22 cellular contexts compared by ENCODE assay signal in genomic region chr6:71879016-71879415, GRCh38. TPM values are rescaled to one million over a fixed set of nuclear protein-coding genes. Genes with fewer than 3 reads are reported as not detected.
"Had no signal": no experiment of that assay in that cellular context is flagged by ENCODE, and none has a peak within 500 bp of the region (broad histone marks: within the 10 kb centered on the region; RNA-seq: fewer than 3 reads in every experiment).

No MANE protein-coding gene starts in this region.

- H3K4me1 ChIP-seq: breast epithelium, right atrium auricular region, suprapubic skin had no signal

- DNase-seq: activated CD4-positive, alpha-beta T cell treated with anti-CD3 and anti-CD28 coated beads, Interleukin-2, amount 10 ng/mL, durations not matched to agents 24 days and 14 days; activated CD4-positive, CD25-positive, alpha-beta regulatory T cell; activated CD8-positive, alpha-beta memory T cell treated with anti-CD3 and anti-CD28 coated beads, Interleukin-2, amount 50 U/mL, for 48 hours; activated gamma-delta T cell treated with Interleukin-2 at 50 U/mL for 16 hours; activated naive CD8-positive, alpha-beta T cell treated with anti-CD3 and anti-CD28 coated beads for 36 hours; activated T-cell treated with anti-CD3 and anti-CD28 coated beads, Interleukin-2, amount 50 U/mL, for 72 hours; anterior cingulate cortex; cerebellar nuclear complex; dermis blood vessel endothelial cell; effector memory CD8-positive, alpha-beta T cell; kidney; mesenchymal stem cell; occipital lobe; small intestine; stimulated activated naive CD8-positive, alpha-beta T cell treated with anti-CD3 and anti-CD28 coated beads, Interleukin-15, Interleukin-2, amounts not matched to agents 100 U/mL and 50 U/mL, for 24 hours; T-helper 2 cell; trophoblast cell had no signal

- H3K36me3 ChIP-seq: breast epithelium, right atrium auricular region, suprapubic skin had no signal

- H3K9me3 ChIP-seq: breast epithelium, right atrium auricular region, suprapubic skin had no signal

- H3K4me3 ChIP-seq: breast epithelium, right atrium auricular region, suprapubic skin had no signal

- H3K27me3 ChIP-seq: breast epithelium, right atrium auricular region had no signal

- ATAC-seq: activated T-cell treated with anti-CD3 and anti-CD28 coated beads, Interleukin-2, amount 50 U/mL, for 72 hours; effector memory CD8-positive, alpha-beta T cell; stimulated activated naive CD8-positive, alpha-beta T cell treated with anti-CD3 and anti-CD28 coated beads, Interleukin-15, Interleukin-2, amounts not matched to agents 100 U/mL and 50 U/mL, for 24 hours had no signal

- H3K27ac ChIP-seq: breast epithelium, epithelial cell of prostate, right atrium auricular region, suprapubic skin had no signal

RNA-seq across cellular contexts. Expression of gene RIMS1, which starts 7.3 kb away (rescaled TPM):
- total RNA-seq: activated CD4-positive, alpha-beta T cell treated with anti-CD3 and anti-CD28 coated beads, Interleukin-2, amount 10 ng/mL, durations not matched to agents 24 days and 14 days; activated naive CD8-positive, alpha-beta T cell treated with anti-CD3 and anti-CD28 coated beads for 36 hours; activated T-cell treated with anti-CD3 and anti-CD28 coated beads, Interleukin-2, amount 50 U/mL, for 72 hours had no signal
- polyA plus RNA-seq: liver had no signal
